ENCODE assay signal across 1 cellular context in the genomic region with DNA sequence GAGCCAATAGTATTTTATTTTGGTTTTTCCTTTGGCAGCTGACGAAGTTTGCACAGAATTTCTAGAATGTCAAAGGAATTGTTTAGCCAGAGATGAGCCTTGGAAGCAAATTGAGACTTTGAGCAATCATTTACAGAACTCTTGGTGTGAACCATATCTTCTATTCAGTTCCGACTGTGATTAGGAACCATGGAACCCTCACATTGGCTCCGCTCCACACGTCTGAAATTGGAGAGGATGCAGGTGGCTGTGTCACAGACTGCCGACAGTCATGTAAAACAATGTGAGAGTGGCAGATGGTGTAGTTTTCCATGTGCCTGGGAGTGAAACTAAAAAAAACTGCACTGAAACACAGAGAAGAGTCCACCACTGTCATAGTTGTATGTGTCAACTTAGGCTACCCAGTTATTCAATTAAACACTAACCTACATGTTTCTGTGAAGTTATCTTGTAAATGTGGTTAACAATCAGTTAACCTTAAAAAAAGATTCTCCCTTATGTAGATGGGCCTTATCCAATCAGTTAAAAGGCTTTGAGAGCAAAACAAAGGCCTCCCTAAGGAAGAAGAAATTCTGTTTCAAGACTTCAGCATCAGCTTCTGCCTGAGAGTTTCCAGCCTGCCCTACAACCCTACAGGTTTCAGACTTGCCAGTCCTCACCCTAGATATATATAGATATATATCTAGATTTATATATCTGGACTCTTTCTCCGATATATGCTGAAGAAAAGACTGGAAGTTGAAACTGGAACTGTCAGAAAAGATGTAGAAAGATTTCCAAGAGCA.
TF ChIP-seq lines count a peak whose summit lies in the region.

No MANE protein-coding gene starts in this region.

TF ChIP-seq in K562, 482 proteins besides CTCF, POLR2A, EP300 and RAD21:
- TF ChIP-seq, protein P1, sequence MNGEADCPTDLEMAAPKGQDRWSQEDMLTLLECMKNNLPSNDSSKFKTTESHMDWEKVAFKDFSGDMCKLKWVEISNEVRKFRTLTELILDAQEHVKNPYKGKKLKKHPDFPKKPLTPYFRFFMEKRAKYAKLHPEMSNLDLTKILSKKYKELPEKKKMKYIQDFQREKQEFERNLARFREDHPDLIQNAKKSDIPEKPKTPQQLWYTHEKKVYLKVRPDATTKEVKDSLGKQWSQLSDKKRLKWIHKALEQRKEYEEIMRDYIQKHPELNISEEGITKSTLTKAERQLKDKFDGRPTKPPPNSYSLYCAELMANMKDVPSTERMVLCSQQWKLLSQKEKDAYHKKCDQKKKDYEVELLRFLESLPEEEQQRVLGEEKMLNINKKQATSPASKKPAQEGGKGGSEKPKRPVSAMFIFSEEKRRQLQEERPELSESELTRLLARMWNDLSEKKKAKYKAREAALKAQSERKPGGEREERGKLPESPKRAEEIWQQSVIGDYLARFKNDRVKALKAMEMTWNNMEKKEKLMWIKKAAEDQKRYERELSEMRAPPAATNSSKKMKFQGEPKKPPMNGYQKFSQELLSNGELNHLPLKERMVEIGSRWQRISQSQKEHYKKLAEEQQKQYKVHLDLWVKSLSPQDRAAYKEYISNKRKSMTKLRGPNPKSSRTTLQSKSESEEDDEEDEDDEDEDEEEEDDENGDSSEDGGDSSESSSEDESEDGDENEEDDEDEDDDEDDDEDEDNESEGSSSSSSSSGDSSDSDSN (IDR thresholded peaks at IDR 0.05; ENCODE audit: borderline replicate concordance in 1 of 2, low read depth in 2 of 2, low read length in 2 of 2), result 0 out of 4 replicates have a peak, but pooled peaks of 1 of the 2 experiments have one; percentile 22
- 0 out of 4 replicates have a peak, but pooled peaks of 1 of the 2 experiments have one; percentile 31 for TF ChIP-seq KDM1A (IDR thresholded peaks at IDR 0.05)
- no peak for TF ChIP-seq ZNF551 (CRISPR knock-in tag; IDR thresholded peaks at IDR 0.05)
- 0 out of 2 replicates have a peak, but pooled peaks have one; percentile 25 for TF ChIP-seq MIER1 (IDR thresholded peaks at IDR 0.05; ENCODE audit: low read depth)
- TF ChIP-seq, protein P2, sequence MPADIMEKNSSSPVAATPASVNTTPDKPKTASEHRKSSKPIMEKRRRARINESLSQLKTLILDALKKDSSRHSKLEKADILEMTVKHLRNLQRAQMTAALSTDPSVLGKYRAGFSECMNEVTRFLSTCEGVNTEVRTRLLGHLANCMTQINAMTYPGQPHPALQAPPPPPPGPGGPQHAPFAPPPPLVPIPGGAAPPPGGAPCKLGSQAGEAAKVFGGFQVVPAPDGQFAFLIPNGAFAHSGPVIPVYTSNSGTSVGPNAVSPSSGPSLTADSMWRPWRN (IDR thresholded peaks at IDR 0.05; ENCODE audit: low read depth), result no peak
- no peak for TF ChIP-seq NR4A1 (CRISPR knock-in tag; IDR thresholded peaks at IDR 0.05)
- TF ChIP-seq NR4A1 (tag; IDR thresholded peaks at IDR 0.05), result no peak
- no peak for TF ChIP-seq HNRNPLL (IDR thresholded peaks at IDR 0.05; ENCODE audit: low read depth, low read length, poor library complexity, severe bottlenecking)
- no peak for TF ChIP-seq TRIM28 (IDR thresholded peaks at IDR 0.05)
- TF ChIP-seq HMG20A (CRISPR knock-in tag; conservative IDR thresholded peaks at IDR 0.05), result no peak
- TF ChIP-seq, protein P3, sequence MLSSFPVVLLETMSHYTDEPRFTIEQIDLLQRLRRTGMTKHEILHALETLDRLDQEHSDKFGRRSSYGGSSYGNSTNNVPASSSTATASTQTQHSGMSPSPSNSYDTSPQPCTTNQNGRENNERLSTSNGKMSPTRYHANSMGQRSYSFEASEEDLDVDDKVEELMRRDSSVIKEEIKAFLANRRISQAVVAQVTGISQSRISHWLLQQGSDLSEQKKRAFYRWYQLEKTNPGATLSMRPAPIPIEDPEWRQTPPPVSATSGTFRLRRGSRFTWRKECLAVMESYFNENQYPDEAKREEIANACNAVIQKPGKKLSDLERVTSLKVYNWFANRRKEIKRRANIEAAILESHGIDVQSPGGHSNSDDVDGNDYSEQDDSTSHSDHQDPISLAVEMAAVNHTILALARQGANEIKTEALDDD (IDR thresholded peaks at IDR 0.05), result peak; percentile 52; the same call in 1 of the 2 replicates
- no peak for TF ChIP-seq RBBP5 (IDR thresholded peaks at IDR 0.05; ENCODE audit: borderline replicate concordance, insufficient read depth, low read length, poor library complexity, severe bottlenecking)
- TF ChIP-seq, protein P4, sequence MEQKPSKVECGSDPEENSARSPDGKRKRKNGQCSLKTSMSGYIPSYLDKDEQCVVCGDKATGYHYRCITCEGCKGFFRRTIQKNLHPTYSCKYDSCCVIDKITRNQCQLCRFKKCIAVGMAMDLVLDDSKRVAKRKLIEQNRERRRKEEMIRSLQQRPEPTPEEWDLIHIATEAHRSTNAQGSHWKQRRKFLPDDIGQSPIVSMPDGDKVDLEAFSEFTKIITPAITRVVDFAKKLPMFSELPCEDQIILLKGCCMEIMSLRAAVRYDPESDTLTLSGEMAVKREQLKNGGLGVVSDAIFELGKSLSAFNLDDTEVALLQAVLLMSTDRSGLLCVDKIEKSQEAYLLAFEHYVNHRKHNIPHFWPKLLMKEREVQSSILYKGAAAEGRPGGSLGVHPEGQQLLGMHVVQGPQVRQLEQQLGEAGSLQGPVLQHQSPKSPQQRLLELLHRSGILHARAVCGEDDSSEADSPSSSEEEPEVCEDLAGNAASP (IDR thresholded peaks at IDR 0.05), result no peak
- TF ChIP-seq, protein P5, sequence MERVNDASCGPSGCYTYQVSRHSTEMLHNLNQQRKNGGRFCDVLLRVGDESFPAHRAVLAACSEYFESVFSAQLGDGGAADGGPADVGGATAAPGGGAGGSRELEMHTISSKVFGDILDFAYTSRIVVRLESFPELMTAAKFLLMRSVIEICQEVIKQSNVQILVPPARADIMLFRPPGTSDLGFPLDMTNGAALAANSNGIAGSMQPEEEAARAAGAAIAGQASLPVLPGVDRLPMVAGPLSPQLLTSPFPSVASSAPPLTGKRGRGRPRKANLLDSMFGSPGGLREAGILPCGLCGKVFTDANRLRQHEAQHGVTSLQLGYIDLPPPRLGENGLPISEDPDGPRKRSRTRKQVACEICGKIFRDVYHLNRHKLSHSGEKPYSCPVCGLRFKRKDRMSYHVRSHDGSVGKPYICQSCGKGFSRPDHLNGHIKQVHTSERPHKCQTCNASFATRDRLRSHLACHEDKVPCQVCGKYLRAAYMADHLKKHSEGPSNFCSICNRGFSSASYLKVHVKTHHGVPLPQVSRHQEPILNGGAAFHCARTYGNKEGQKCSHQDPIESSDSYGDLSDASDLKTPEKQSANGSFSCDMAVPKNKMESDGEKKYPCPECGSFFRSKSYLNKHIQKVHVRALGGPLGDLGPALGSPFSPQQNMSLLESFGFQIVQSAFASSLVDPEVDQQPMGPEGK (CRISPR knock-in tag; IDR thresholded peaks at IDR 0.05; ENCODE audit: borderline replicate concordance), result no peak
